ENCODE assay signal across 8 cellular contexts in the genomic region with DNA sequence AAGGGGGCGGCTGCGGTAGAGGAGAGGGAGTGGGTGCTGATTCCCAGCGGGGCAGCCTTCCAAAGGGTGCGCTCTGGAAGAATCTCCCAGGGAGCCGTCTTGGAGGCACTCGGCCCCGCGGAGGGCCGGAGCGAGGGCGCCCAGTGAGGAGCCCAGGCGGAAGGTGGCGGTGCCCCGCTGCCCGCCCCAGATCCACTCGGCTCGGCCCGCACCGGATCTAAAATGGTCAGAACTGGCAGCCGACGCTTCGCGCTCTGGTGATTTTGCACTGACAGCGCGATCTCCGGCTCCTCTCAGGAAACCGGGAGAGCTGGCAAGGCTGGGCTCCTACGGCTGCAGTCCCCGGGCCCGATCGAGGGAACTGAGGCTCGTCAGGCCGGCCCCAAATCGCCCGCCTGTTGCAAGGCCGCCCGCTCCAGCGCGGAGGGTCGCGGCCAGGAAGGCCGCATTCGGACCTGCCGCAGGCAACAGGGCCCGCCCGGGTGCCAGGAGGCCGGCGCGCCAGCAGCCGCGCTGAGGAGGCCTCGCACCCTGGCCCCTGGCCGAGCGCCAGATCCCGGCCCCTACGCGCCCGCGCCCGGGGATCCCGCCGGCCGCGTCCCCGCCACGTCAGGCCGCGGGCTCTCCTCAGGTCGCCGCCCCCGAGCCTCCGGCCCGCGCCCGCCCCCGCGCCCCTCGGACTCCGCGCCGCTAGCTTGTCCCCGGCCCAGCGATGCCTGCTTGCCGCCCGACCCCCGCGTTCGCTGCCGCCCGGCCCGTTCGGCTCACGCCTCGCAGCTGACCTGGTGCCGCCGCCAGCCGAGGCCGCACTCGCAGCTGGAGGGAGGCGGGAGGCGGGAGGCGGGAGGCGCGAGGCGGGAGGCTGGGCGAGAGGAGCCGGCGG. TPM values are rescaled to one million over a fixed set of nuclear protein-coding genes. Genes with fewer than 3 reads are reported as not detected.
DNase-seq lines count a peak whose midpoint lies in the region; ATAC-seq and TF ChIP-seq lines count a peak whose summit lies in the region.

A gene with protein sequence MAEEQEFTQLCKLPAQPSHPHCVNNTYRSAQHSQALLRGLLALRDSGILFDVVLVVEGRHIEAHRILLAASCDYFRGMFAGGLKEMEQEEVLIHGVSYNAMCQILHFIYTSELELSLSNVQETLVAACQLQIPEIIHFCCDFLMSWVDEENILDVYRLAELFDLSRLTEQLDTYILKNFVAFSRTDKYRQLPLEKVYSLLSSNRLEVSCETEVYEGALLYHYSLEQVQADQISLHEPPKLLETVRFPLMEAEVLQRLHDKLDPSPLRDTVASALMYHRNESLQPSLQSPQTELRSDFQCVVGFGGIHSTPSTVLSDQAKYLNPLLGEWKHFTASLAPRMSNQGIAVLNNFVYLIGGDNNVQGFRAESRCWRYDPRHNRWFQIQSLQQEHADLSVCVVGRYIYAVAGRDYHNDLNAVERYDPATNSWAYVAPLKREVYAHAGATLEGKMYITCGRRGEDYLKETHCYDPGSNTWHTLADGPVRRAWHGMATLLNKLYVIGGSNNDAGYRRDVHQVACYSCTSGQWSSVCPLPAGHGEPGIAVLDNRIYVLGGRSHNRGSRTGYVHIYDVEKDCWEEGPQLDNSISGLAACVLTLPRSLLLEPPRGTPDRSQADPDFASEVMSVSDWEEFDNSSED (minus strand): TSS at position 818 of the 883 bp plus-strand sequence. CDS start 6,584 bp downstream, outside the sequence.

- peak within 1 kb of the TSS; percentile 94 to 97 for H3K4me3 Mint-ChIP-seq in activated T-cell treated with anti-CD3 and anti-CD28 coated beads, Interleukin-2, amount 50 U/mL, for 72 hours

- no peak for TF ChIP-seq EP300 in neural cell (conservative IDR thresholded peaks at IDR 0.05; ENCODE audit: poor library complexity, severe bottlenecking)

- peaks cover 54% of the 10 kb centered on the region for H3K4me1 Mint-ChIP-seq in activated T-cell treated with anti-CD3 and anti-CD28 coated beads, Interleukin-2, amount 50 U/mL, for 72 hours (ENCODE audit: low read depth)

- peak within 1 kb of the TSS; percentile 92 for H3K27ac Mint-ChIP-seq in activated T-cell treated with anti-CD3 and anti-CD28 coated beads, Interleukin-2, amount 50 U/mL, for 72 hours

- H2AFZ ChIP-seq in HCT116 (ENCODE audit: low read depth, low read length, poor library complexity, severe bottlenecking) (peak within 1 kb of the TSS; percentile 37), neural cell (ENCODE audit: low read depth, low read length) (peak within 1 kb of the TSS; percentile 100)

- CTCF ChIA-PET in HCT116 (lab: Charles Lee), result interaction anchor here (1.6 kb wide), 1 partner anchor 73 kb away, joined by 3 read pairs; no protein-coding TSS in a partner anchor

- ATAC-seq in HCT116 (peak; percentile 51), foreskin keratinocyte (no peak)
- ATAC-seq in activated T-cell treated with anti-CD3 and anti-CD28 coated beads, Interleukin-2, amount 50 U/mL, for 72 hours (replicated peaks in 1 of 2), result peak; percentile 41 to 55

- peaks cover 30% of the 10 kb centered on the region for H3K79me2 ChIP-seq in HCT116 (ENCODE audit: insufficient read depth, low read length)
- H3K79me2 ChIP-seq in neural cell (replicated peaks; ENCODE audit: insufficient read depth, low read length), result peaks cover 20% of the 10 kb centered on the region

- no peaks in the 10 kb centered on the region for H4K20me1 ChIP-seq in HCT116 (ENCODE audit: insufficient read depth)
- H4K20me1 ChIP-seq in neural cell (ENCODE audit: insufficient read depth), result no peaks in the 10 kb centered on the region

- no peaks in the 10 kb centered on the region for H3K9me2 ChIP-seq in HCT116 (ENCODE audit: insufficient read depth)
- no peaks in the 10 kb centered on the region for H3K9me2 ChIP-seq in neural cell (ENCODE audit: insufficient read depth, low read length)

- RAD21 ChIA-PET in HCT116 (lab: Charles Lee; ENCODE audit: low non-redundant PET in 1 of 2, low total read pairs in 2 of 2, uncharacterized antibody in 2 of 2, unreplicated experiment in 2 of 2), result interaction anchor here (0.6 kb wide), 2 partner anchors 17 to 77 kb away, joined by 4 to 7 read pairs; no protein-coding TSS in a partner anchor

- H3F3A ChIP-seq in neural cell (ENCODE audit: insufficient read depth, low read length, poor library complexity, severe bottlenecking), result no peaks in the 10 kb centered on the region

- H3K9me3 Mint-ChIP-seq in activated T-cell treated with anti-CD3 and anti-CD28 coated beads, Interleukin-2, amount 50 U/mL, for 72 hours, result no peaks in the 10 kb centered on the region

- H3K9ac ChIP-seq in HCT116 (ENCODE audit: low read length) (peak within 1 kb of the TSS; percentile 82), neural cell (ENCODE audit: low read length) (peak within 1 kb of the TSS; percentile 98)

- TF ChIP-seq CTCF in HCT116 (IDR thresholded peaks at IDR 0.05 in 2 of 3, conservative IDR thresholded peaks at IDR 0.05 in 1 of 3; ENCODE audit: borderline replicate concordance in 1 of 3, insufficient read depth in 1 of 3, low read depth in 2 of 3, low read length in 2 of 3) (no peak), foreskin keratinocyte (conservative IDR thresholded peaks at IDR 0.05) (no peak), neural cell (IDR thresholded peaks at IDR 0.05; ENCODE audit: poor library complexity, severe bottlenecking) (no peak)

- H3K9me3 ChIP-seq in HCT116 (ENCODE audit: control insufficient read depth in 1 of 2, insufficient read depth in 1 of 2, low read depth in 1 of 2, low read length in 2 of 2) (no peaks in the 10 kb centered on the region), neural cell (ENCODE audit: low read length) (no peaks in the 10 kb centered on the region)

- TF ChIP-seq RAD21 in HCT116 (IDR thresholded peaks at IDR 0.05; ENCODE audit: low read depth) (no peak), neural cell (conservative IDR thresholded peaks at IDR 0.05) (no peak)

- H3K36me3 ChIP-seq in HCT116 (ENCODE audit: control insufficient read depth in 1 of 2, insufficient read depth in 2 of 2, low read length in 2 of 2) (no peaks in the 10 kb centered on the region), neural cell (ENCODE audit: insufficient read depth, low read length) (no peaks in the 10 kb centered on the region)

- no TSS peak for BruUV-seq in HCT116 (replicated peaks; lab: Mats Ljungman, UMichigan)

- DNase-seq in SKM-1 treated with dmso at 0.1 percent for 144 hours (lab: John Stamatoyannopoulos, UW; ENCODE audit: unreplicated experiment) (peak; percentile 31), SKM-1 (lab: John Stamatoyannopoulos, UW; ENCODE audit: unreplicated experiment) (no peak), HCT116 (ENCODE audit: low read depth, low spot score) (no peak), M059J (ENCODE audit: low read depth) (peak; percentile 37), foreskin keratinocyte (peak in 1 of 2 donors; percentile 30), SIG-M5 treated with dmso at 0.1 percent for 504 hours (lab: John Stamatoyannopoulos, UW; ENCODE audit: unreplicated experiment) (no peak)
- peak; percentile 37 to 48 for DNase-seq in activated T-cell treated with anti-CD3 and anti-CD28 coated beads, Interleukin-2, amount 50 U/mL, for 72 hours

- H3K27ac ChIP-seq in HCT116 (ENCODE audit: low read depth, low read length) (peak within 1 kb of the TSS; percentile 94), foreskin keratinocyte (peak within 1 kb of the TSS; percentile 84), neural cell (ENCODE audit: low read length) (peak within 1 kb of the TSS; percentile 98)

- intact Hi-C loops in HCT116 (cut with micrococcal nuclease), result loop anchor here (5.0 kb wide), 1 partner anchor 78 kb away; no protein-coding TSS in a partner anchor

- H3K27me3 Mint-ChIP-seq in activated T-cell treated with anti-CD3 and anti-CD28 coated beads, Interleukin-2, amount 50 U/mL, for 72 hours (ENCODE audit: low read depth), result no peaks in the 10 kb centered on the region

- H3K4me1 ChIP-seq in HCT116 (ENCODE audit: control insufficient read depth in 1 of 2, insufficient read depth in 2 of 2, low read length in 2 of 2) (peaks cover 10 to 33% of the 10 kb centered on the region in 2 experiments), foreskin keratinocyte (peaks cover 4% of the 10 kb centered on the region)

- H3K36me3 Mint-ChIP-seq in activated T-cell treated with anti-CD3 and anti-CD28 coated beads, Interleukin-2, amount 50 U/mL, for 72 hours (ENCODE audit: insufficient read depth in 2 of 2), result peaks cover 0 to 1% of the 10 kb centered on the region in 2 donors

- TF ChIP-seq POLR2A in HCT116 (IDR thresholded peaks at IDR 0.05; ENCODE audit: borderline replicate concordance, extremely low read depth, insufficient read depth, insufficient read length), result no peak

- H3K4me3 ChIP-seq in HCT116 (replicated peaks in 1 of 2; ENCODE audit: low read depth in 1 of 2, low read length in 2 of 2) (peak within 1 kb of the TSS; percentile 71 to 81), neural cell (ENCODE audit: low read length) (peak within 1 kb of the TSS; percentile 96)

- H3K27me3 ChIP-seq in HCT116 (ENCODE audit: insufficient read depth, low read length) (no peaks in the 10 kb centered on the region), foreskin keratinocyte (no peaks in the 10 kb centered on the region), neural cell (ENCODE audit: insufficient read depth, low read depth, low read length) (no peaks in the 10 kb centered on the region)

- H3K4me2 ChIP-seq in HCT116 (ENCODE audit: low read length) (peak within 1 kb of the TSS; percentile 82), neural cell (ENCODE audit: low read length) (peak within 1 kb of the TSS; percentile 95)

- POLR2A ChIA-PET in HCT116 (lab: Charles Lee), result no interaction called here

TF ChIP-seq in HCT116, 20 proteins besides CTCF, POLR2A, EP300 and RAD21 (continues in another document):
- TF ChIP-seq ZFX (IDR thresholded peaks at IDR 0.05) (peak; percentile 94), MAX (IDR thresholded peaks at IDR 0.05) (peak; percentile 45; the same call in 1 of the 2 replicates)

TF ChIP-seq in neural cell, 6 proteins besides CTCF, POLR2A, EP300 and RAD21 (continues in another document):
- TF ChIP-seq MXI1 (conservative IDR thresholded peaks at IDR 0.05; ENCODE audit: poor library complexity, severe bottlenecking), result no peak
- peak; percentile 36 for TF ChIP-seq TAF1 (IDR thresholded peaks at IDR 0.05; ENCODE audit: low read depth)

RNA-seq across cellular contexts. Expression of the gene that starts here (rescaled TPM):
- total RNA-seq in HCT116 (2021; ENCODE audit: unreplicated experiment) (16.4 TPM), foreskin keratinocyte (12.4 and 14.3 TPM in 2 replicates)
- polyA plus RNA-seq in HCT116 (2012), result 7.5 and 8.8 TPM in 2 replicates
- 17.5 and 21.2 TPM in 2 replicates for total RNA-seq in M059J (2014; rRNA removed; shearing (Covaris generic))
- total RNA-seq in activated T-cell treated with anti-CD3 and anti-CD28 coated beads, Interleukin-2, amount 50 U/mL, for 72 hours, result 10 to 100 TPM; 21.4 to 26.5 TPM
- polyA plus RNA-seq in foreskin keratinocyte (10.7 and 12.5 TPM in 2 replicates), neural cell (59.5 and 68.6 TPM in 2 replicates)
- polyA minus RNA-seq in neural cell, result 63.3 and 70.8 TPM in 2 replicates

Comparison
In these comparisons a context has a peak if more than half of its experiments do, and no peak if none do; other contexts are left out.
1. DNase-seq: peak in SKM-1 treated with dmso at 0.1 percent for 144 hours (single experiment), M059J (single experiment) and activated T-cell treated with anti-CD3 and anti-CD28 coated beads, Interleukin-2, amount 50 U/mL, for 72 hours (2 of 2); none in SKM-1 (single experiment), HCT116 (single experiment) and SIG-M5 treated with dmso at 0.1 percent for 504 hours (single experiment).
2. Peak in every context shown above with its lines, with median percentiles within 50 percentile points of each other: H3K27ac ChIP-seq.